ENCODE assay signal across 1 cellular context in the genomic region with DNA sequence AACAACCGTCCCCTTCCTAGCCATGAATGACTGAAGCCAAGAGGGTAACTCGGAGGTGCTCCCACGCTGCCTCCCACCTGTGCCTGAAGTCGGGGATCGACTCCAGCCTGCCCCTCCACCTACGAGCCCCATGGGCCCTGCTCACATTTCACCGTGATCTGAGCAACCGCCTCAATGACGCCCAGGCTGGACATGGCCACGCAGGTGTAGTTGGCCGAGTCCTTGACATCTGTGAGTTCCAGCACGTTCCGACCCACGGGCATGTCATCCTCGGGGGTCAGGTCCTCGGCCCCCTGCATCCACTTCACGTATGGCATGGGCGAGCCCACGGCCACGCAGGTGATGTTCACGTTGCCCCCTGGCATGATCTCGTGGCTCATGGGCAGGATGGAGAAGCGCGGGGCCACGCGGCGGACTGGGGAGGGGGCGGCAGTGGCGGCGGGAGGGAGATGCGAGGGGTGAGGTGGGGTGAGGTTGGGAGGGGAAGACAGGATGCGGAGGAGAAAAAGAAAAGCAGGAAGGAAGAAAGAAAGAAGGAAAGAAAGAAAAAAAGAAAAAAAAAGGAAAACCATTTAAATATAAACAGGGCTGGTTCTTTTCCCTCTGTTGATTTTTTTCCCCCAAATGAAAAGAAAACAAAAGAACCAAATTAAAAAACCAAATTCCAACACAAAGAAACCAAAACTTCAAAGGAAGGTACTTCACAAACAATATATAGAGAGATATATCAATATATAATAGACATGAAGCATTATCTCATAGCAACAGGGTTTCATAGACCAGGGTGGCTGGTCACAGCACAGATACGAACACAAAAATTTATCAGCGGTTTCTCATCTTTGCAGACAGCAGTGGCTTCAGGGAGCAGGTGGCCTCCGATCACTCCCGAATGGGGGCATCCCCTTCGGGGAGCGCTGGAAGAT.
A peak's percentile ranks its signal among the peaks of the same experiment; 100 is the strongest.
TF ChIP-seq lines count a peak whose summit lies in the region.

No MANE protein-coding gene starts in this region.

TF ChIP-seq in K562, 482 proteins besides CTCF, POLR2A, EP300 and RAD21 (continued from another document and continues in another):
- TF ChIP-seq, protein P1, sequence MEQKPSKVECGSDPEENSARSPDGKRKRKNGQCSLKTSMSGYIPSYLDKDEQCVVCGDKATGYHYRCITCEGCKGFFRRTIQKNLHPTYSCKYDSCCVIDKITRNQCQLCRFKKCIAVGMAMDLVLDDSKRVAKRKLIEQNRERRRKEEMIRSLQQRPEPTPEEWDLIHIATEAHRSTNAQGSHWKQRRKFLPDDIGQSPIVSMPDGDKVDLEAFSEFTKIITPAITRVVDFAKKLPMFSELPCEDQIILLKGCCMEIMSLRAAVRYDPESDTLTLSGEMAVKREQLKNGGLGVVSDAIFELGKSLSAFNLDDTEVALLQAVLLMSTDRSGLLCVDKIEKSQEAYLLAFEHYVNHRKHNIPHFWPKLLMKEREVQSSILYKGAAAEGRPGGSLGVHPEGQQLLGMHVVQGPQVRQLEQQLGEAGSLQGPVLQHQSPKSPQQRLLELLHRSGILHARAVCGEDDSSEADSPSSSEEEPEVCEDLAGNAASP (IDR thresholded peaks at IDR 0.05) = no peak
- TF ChIP-seq ZNF175 (CRISPR knock-in tag; IDR thresholded peaks at IDR 0.05; ENCODE audit: low read depth) (no peak), PTTG1 (tag; IDR thresholded peaks at IDR 0.05; ENCODE audit: low read depth) (no peak), POU5F1 (IDR thresholded peaks at IDR 0.05; ENCODE audit: borderline replicate concordance, low read depth, low read length, partially characterized antibody) (no peak), LEF1 (IDR thresholded peaks at IDR 0.05) (no peak), RBM14 (IDR thresholded peaks at IDR 0.05; ENCODE audit: borderline replicate concordance, insufficient read depth, low read depth, low read length) (no peak), DDX20 (tag; IDR thresholded peaks at IDR 0.05; ENCODE audit: low read depth) (no peak), E2F5 (CRISPR knock-in tag; IDR thresholded peaks at IDR 0.05) (no peak), ZNF239 (CRISPR knock-in tag; IDR thresholded peaks at IDR 0.05) (no peak), SRSF7 (optimal IDR thresholded peaks at IDR 0.05; ENCODE audit: low read depth, low read length) (no peak), CBFA2T3 (IDR thresholded peaks at IDR 0.05) (peak; percentile 65), ZBTB17 (CRISPR knock-in tag; IDR thresholded peaks at IDR 0.05) (no peak), CBFA2T2 (conservative IDR thresholded peaks at IDR 0.05) (peak; percentile 40; the same call in 1 of the 2 replicates), ZNF263 (CRISPR knock-in tag; IDR thresholded peaks at IDR 0.05; ENCODE audit: borderline replicate concordance) (no peak), ARID1B (IDR thresholded peaks at IDR 0.05) (peak; percentile 37; the same call in 1 of the 2 replicates), HNRNPUL1 (IDR thresholded peaks at IDR 0.05; ENCODE audit: low read length) (no peak), ZNF347 (CRISPR knock-in tag; IDR thresholded peaks at IDR 0.05; ENCODE audit: low read depth) (no peak), MGA (IDR thresholded peaks at IDR 0.05) (no peak), TEAD4 (IDR thresholded peaks at IDR 0.05; ENCODE audit: low read length) (0 out of 2 replicates have a peak, but pooled peaks have one; percentile 44), TEAD4 (CRISPR knock-in tag; IDR thresholded peaks at IDR 0.05; ENCODE audit: borderline replicate concordance) (no peak), ZFP36 (IDR thresholded peaks at IDR 0.05; ENCODE audit: low read depth, low read length, partially characterized antibody) (no peak), EWSR1 (IDR thresholded peaks at IDR 0.05; ENCODE audit: borderline replicate concordance, low read depth, partially characterized antibody) (no peak), TBP (optimal IDR thresholded peaks at IDR 0.05; ENCODE audit: low read depth, low read length) (no peak), ZNF644 (tag; IDR thresholded peaks at IDR 0.05; ENCODE audit: low read depth) (no peak)
- TF ChIP-seq, protein P2, sequence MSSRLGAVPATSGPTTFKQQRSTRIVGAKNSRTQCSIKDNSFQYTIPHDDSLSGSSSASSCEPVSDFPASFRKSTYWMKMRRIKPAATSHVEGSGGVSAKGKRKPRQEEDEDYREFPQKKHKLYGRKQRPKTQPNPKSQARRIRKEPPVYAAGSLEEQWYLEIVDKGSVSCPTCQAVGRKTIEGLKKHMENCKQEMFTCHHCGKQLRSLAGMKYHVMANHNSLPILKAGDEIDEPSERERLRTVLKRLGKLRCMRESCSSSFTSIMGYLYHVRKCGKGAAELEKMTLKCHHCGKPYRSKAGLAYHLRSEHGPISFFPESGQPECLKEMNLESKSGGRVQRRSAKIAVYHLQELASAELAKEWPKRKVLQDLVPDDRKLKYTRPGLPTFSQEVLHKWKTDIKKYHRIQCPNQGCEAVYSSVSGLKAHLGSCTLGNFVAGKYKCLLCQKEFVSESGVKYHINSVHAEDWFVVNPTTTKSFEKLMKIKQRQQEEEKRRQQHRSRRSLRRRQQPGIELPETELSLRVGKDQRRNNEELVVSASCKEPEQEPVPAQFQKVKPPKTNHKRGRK (tag; IDR thresholded peaks at IDR 0.05) = peak; percentile 70
- TF ChIP-seq, protein P3, sequence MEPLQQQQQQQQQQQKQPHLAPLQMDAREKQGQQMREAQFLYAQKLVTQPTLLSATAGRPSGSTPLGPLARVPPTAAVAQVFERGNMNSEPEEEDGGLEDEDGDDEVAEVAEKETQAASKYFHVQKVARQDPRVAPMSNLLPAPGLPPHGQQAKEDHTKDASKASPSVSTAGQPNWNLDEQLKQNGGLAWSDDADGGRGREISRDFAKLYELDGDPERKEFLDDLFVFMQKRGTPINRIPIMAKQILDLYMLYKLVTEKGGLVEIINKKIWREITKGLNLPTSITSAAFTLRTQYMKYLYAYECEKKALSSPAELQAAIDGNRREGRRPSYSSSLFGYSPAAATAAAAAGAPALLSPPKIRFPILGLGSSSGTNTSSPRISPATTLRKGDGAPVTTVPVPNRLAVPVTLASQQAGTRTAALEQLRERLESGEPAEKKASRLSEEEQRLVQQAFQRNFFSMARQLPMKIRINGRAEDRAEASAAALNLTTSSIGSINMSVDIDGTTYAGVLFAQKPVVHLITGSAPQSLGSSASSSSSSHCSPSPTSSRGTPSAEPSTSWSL (CRISPR knock-in tag; IDR thresholded peaks at IDR 0.05; ENCODE audit: borderline replicate concordance) = no peak
- TF ChIP-seq, protein P4, sequence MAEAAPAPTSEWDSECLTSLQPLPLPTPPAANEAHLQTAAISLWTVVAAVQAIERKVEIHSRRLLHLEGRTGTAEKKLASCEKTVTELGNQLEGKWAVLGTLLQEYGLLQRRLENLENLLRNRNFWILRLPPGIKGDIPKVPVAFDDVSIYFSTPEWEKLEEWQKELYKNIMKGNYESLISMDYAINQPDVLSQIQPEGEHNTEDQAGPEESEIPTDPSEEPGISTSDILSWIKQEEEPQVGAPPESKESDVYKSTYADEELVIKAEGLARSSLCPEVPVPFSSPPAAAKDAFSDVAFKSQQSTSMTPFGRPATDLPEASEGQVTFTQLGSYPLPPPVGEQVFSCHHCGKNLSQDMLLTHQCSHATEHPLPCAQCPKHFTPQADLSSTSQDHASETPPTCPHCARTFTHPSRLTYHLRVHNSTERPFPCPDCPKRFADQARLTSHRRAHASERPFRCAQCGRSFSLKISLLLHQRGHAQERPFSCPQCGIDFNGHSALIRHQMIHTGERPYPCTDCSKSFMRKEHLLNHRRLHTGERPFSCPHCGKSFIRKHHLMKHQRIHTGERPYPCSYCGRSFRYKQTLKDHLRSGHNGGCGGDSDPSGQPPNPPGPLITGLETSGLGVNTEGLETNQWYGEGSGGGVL (CRISPR knock-in tag; IDR thresholded peaks at IDR 0.05) = no peak
- TF ChIP-seq, protein P5, sequence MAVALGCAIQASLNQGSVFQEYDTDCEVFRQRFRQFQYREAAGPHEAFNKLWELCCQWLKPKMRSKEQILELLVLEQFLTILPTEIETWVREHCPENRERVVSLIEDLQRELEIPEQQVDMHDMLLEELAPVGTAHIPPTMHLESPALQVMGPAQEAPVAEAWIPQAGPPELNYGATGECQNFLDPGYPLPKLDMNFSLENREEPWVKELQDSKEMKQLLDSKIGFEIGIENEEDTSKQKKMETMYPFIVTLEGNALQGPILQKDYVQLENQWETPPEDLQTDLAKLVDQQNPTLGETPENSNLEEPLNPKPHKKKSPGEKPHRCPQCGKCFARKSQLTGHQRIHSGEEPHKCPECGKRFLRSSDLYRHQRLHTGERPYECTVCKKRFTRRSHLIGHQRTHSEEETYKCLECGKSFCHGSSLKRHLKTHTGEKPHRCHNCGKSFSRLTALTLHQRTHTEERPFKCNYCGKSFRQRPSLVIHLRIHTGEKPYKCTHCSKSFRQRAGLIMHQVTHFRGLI (CRISPR knock-in tag; IDR thresholded peaks at IDR 0.05) = no peak
